Comparison of ENCODE assay signal across 8 cellular contexts in genomic region chr10:61867374-61867773, GRCh38. TPM values are rescaled to one million over a fixed set of nuclear protein-coding genes. Genes with fewer than 3 reads are reported as not detected.
A peak's percentile ranks its signal among the peaks of the same experiment; 100 is the strongest.
DNase-seq lines count a peak whose midpoint lies in the region; ATAC-seq, FAIRE-seq and TF ChIP-seq lines count a peak whose summit lies in the region.
"Not testable (repeated sequence)": the region's sequence is repeated elsewhere in the genome, so short reads cannot be mapped to it uniquely, and the experiment has no call there.

No MANE protein-coding gene starts in this region.

- not testable (repeated sequence) for H3K27ac ChIP-seq in CD4-positive, CD25-positive, alpha-beta regulatory T cell (ENCODE audit: insufficient read depth, low read length, poor library complexity, severe bottlenecking); GM12878 (ENCODE audit: control insufficient read depth, insufficient read depth)
- H3K27ac ChIP-seq in esophagus (ENCODE audit: low read depth in 2 of 2, low read length in 1 of 2) (peak overlapping the region in 1 of 2 donors; percentile 41), suprapubic skin (peak overlapping the region; percentile 4)

- SMC1A ChIA-PET in GM12878 (lab: Charles Lee; ENCODE audit: uncharacterized antibody, unreplicated experiment): interaction anchor here (1.0 to 1.2 kb wide), 2 partner anchors 22 to 35 kb away, joined by 3 read pairs; partner anchors contain the start of gene ARID5B

- not testable (repeated sequence) for H3K27me3 Mint-ChIP-seq in CD4-positive, CD25-positive, alpha-beta regulatory T cell; T-helper 1 cell treated with Interleukin-12 subunit alpha and Interleukin-12 subunit beta and Interleukin-4 antibody, amounts not matched to agents 30 μg/mL and 1 μg/mL, for 36 hours (ENCODE audit: low read depth); activated T-cell treated with anti-CD3 and anti-CD28 coated beads, Interleukin-2, amount 50 U/mL, for 72 hours (ENCODE audit: low read depth)

- not testable (repeated sequence) for TF ChIP-seq EP300 in GM12878 (IDR thresholded peaks at IDR 0.05; ENCODE audit: borderline replicate concordance in 1 of 2, control insufficient read depth in 1 of 2, low read depth in 2 of 2, low read length in 2 of 2); suprapubic skin (IDR thresholded peaks at IDR 0.05)

- peak overlapping the region; percentile 49 to 87 (median 80) for H3K4me3 Mint-ChIP-seq in CD4-positive, CD25-positive, alpha-beta regulatory T cell
- peak overlapping the region; percentile 31 for H3K4me3 Mint-ChIP-seq in T-helper 1 cell treated with Interleukin-12 subunit alpha and Interleukin-12 subunit beta and Interleukin-4 antibody, amounts not matched to agents 30 μg/mL and 1 μg/mL, for 36 hours
- H3K4me3 Mint-ChIP-seq in activated T-cell treated with anti-CD3 and anti-CD28 coated beads, Interleukin-2, amount 50 U/mL, for 72 hours: peak overlapping the region; percentile 68 to 82

- in situ Hi-C loops in GM12878 (cut with MboI): not testable (repeated sequence)

- POLR2A ChIA-PET in GM12878 (lab: Charles Lee): not testable (repeated sequence)

- not testable (repeated sequence) for FAIRE-seq in GM12878 (lab: Jason Lieb, UNC)

- H3K9me3 ChIP-seq in CD4-positive, CD25-positive, alpha-beta regulatory T cell (ENCODE audit: control insufficient read depth in 2 of 2, low read length in 2 of 2); GM12878 (replicated peaks; ENCODE audit: control insufficient read depth, insufficient read depth, low read length); esophagus (ENCODE audit: control insufficient read depth in 2 of 2, insufficient read depth in 1 of 2, low read depth in 1 of 2, low read length in 1 of 2); suprapubic skin: not testable (repeated sequence)

- TF ChIP-seq CTCF in GM12878 (IDR thresholded peaks at IDR 0.05 in 2 of 3, conservative IDR thresholded peaks at IDR 0.05 in 1 of 3; ENCODE audit: control insufficient read depth in 2 of 3, extremely low read depth in 1 of 3, insufficient read depth in 1 of 3, low read depth in 3 of 3, low read length in 3 of 3); lower leg skin (IDR thresholded peaks at IDR 0.05); suprapubic skin (IDR thresholded peaks at IDR 0.05): not testable (repeated sequence)

- H3K36me3 Mint-ChIP-seq in CD4-positive, CD25-positive, alpha-beta regulatory T cell; T-helper 1 cell treated with Interleukin-12 subunit alpha and Interleukin-12 subunit beta and Interleukin-4 antibody, amounts not matched to agents 30 μg/mL and 1 μg/mL, for 36 hours (ENCODE audit: low read depth); activated T-cell treated with anti-CD3 and anti-CD28 coated beads, Interleukin-2, amount 50 U/mL, for 72 hours (ENCODE audit: insufficient read depth in 2 of 2): not testable (repeated sequence)

- H3K9ac ChIP-seq in GM12878 (ENCODE audit: control insufficient read depth, insufficient read depth, low read length): not testable (repeated sequence)

- peak overlapping the region; percentile 72 for H3K4me3 ChIP-seq in CD4-positive, CD25-positive, alpha-beta regulatory T cell (ENCODE audit: low read depth, low read length)
- H3K4me3 ChIP-seq in GM12878 (0 out of 2 replicates have a peak overlapping the region, but pooled peaks have one; percentile 31), esophagus (ENCODE audit: low read depth in 1 of 2, low read length in 2 of 2) (peak overlapping the region; percentile 12 to 21), lower leg skin (ENCODE audit: low read depth, poor library complexity, severe bottlenecking) (peak overlapping the region; percentile 7), suprapubic skin (peak overlapping the region; percentile 52)

- H2AFZ ChIP-seq in GM12878 (ENCODE audit: control insufficient read depth, low read depth, low read length): peak overlapping the region; percentile 50

- peak overlapping the region; percentile 75 for H3K4me2 ChIP-seq in GM12878 (ENCODE audit: control insufficient read depth, insufficient read depth)

- peak in 1 of 3 donors; percentile 43 for DNase-seq in CD4-positive, CD25-positive, alpha-beta regulatory T cell
- DNase-seq in activated T-cell treated with anti-CD3 and anti-CD28 coated beads, Interleukin-2, amount 50 U/mL, for 72 hours: peak in 1 of 2 donors; percentile 10
- DNase-seq in GM12878 (ENCODE audit: low read depth, low spot score); lower leg skin (ENCODE audit: low spot score in 2 of 2); suprapubic skin (ENCODE audit: low spot score in 2 of 2): not testable (repeated sequence)
- DNase-seq in retina: peak; percentile 48

- H3K79me2 ChIP-seq in GM12878 (ENCODE audit: control insufficient read depth, insufficient read depth, low read length): not testable (repeated sequence)

- not testable (repeated sequence) for H3K27me3 ChIP-seq in CD4-positive, CD25-positive, alpha-beta regulatory T cell (ENCODE audit: control insufficient read depth, insufficient read depth, low read length); GM12878 (replicated peaks in 1 of 2; ENCODE audit: control insufficient read depth in 2 of 2, insufficient read depth in 2 of 2, low read length in 1 of 2); esophagus (ENCODE audit: control insufficient read depth in 1 of 2, insufficient read depth in 2 of 2, low read length in 2 of 2); suprapubic skin

- peak overlapping the region; percentile 38 to 67 (median 60) for H3K27ac Mint-ChIP-seq in CD4-positive, CD25-positive, alpha-beta regulatory T cell
- H3K27ac Mint-ChIP-seq in T-helper 1 cell treated with Interleukin-12 subunit alpha and Interleukin-12 subunit beta and Interleukin-4 antibody, amounts not matched to agents 30 μg/mL and 1 μg/mL, for 36 hours; activated T-cell treated with anti-CD3 and anti-CD28 coated beads, Interleukin-2, amount 50 U/mL, for 72 hours: not testable (repeated sequence)

- 6% methylated on average over 22 of the region's 22 CpGs for WGBS in GM12878 (ENCODE audit: insufficient coverage, insufficient replicate concordance, low lambda C conversion rate, missing lambda C conversion rate)
- WGBS in esophagus, 2 donors: 61 to 63% methylated on average over 17 to 22 of the region's 22 CpGs
- WGBS in lower leg skin, 2 donors: 48 to 60% methylated on average over 8 to 10 of the region's 22 CpGs
- 39% methylated on average over 7 of the region's 22 CpGs for WGBS in suprapubic skin

- H3K36me3 ChIP-seq in CD4-positive, CD25-positive, alpha-beta regulatory T cell (ENCODE audit: control insufficient read depth, insufficient read depth, low read length); GM12878 (ENCODE audit: control insufficient read depth in 2 of 2, insufficient read depth in 2 of 2, low read length in 1 of 2); esophagus (ENCODE audit: control insufficient read depth in 2 of 2, insufficient read depth in 2 of 2, low read length in 1 of 2); suprapubic skin: not testable (repeated sequence)

- RAD21 ChIA-PET in GM12878 (lab: Charles Lee; ENCODE audit: unreplicated experiment): not testable (repeated sequence)

- CTCF ChIA-PET in GM12878 (lab: Yijun Ruan, JAX): interaction anchor here (0.5 kb wide), 1 partner anchor 1535 kb away, joined by 3 read pairs; no protein-coding TSS in a partner anchor

- H3K4me1 Mint-ChIP-seq in CD4-positive, CD25-positive, alpha-beta regulatory T cell; T-helper 1 cell treated with Interleukin-12 subunit alpha and Interleukin-12 subunit beta and Interleukin-4 antibody, amounts not matched to agents 30 μg/mL and 1 μg/mL, for 36 hours (ENCODE audit: low read depth): not testable (repeated sequence)
- peaks cover 12% of the 10 kb centered on the region for H3K4me1 Mint-ChIP-seq in activated T-cell treated with anti-CD3 and anti-CD28 coated beads, Interleukin-2, amount 50 U/mL, for 72 hours (ENCODE audit: low read depth)

- not testable (repeated sequence) for H4K20me1 ChIP-seq in GM12878 (ENCODE audit: control insufficient read depth, insufficient read depth)

- intact Hi-C loops in GM12878 (cut with micrococcal nuclease; ENCODE audit: unreplicated experiment); lower leg skin (cut with DNase I; ENCODE audit: low total_unique reads): not testable (repeated sequence)

- not testable (repeated sequence) for TF ChIP-seq POLR2A in GM12878 (IDR thresholded peaks at IDR 0.05; ENCODE audit: low read depth, low read length); lower leg skin (IDR thresholded peaks at IDR 0.05); suprapubic skin (IDR thresholded peaks at IDR 0.05)

- ATAC-seq in CD4-positive, CD25-positive, alpha-beta regulatory T cell (ENCODE audit: low read depth in 2 of 2); activated T-cell treated with anti-CD3 and anti-CD28 coated beads, Interleukin-2, amount 50 U/mL, for 72 hours (replicated peaks in 1 of 2); GM12878: not testable (repeated sequence)

- not testable (repeated sequence) for BruUV-seq in GM12878 (replicated peaks; lab: Mats Ljungman, UMichigan)

- not testable (repeated sequence) for H3K9me3 Mint-ChIP-seq in CD4-positive, CD25-positive, alpha-beta regulatory T cell; T-helper 1 cell treated with Interleukin-12 subunit alpha and Interleukin-12 subunit beta and Interleukin-4 antibody, amounts not matched to agents 30 μg/mL and 1 μg/mL, for 36 hours; activated T-cell treated with anti-CD3 and anti-CD28 coated beads, Interleukin-2, amount 50 U/mL, for 72 hours

- not testable (repeated sequence) for H3K4me1 ChIP-seq in CD4-positive, CD25-positive, alpha-beta regulatory T cell (ENCODE audit: control insufficient read depth, insufficient read depth, low read length, poor library complexity, severe bottlenecking); GM12878 (ENCODE audit: control insufficient read depth, insufficient read depth, low read length); esophagus (ENCODE audit: control insufficient read depth in 2 of 2, insufficient read depth in 2 of 2, low read length in 1 of 2); suprapubic skin

- not testable (repeated sequence) for TF ChIP-seq RAD21 in GM12878 (IDR thresholded peaks at IDR 0.05; ENCODE audit: insufficient read depth, low read depth, low read length)

RNA-seq across cellular contexts. Expression of gene ARID5B, which starts 34.1 kb away (rescaled TPM):
- 169 TPM for total RNA-seq in CD4-positive, CD25-positive, alpha-beta regulatory T cell
- polyA plus RNA-seq in CD4-positive, CD25-positive, alpha-beta regulatory T cell: 10 to 100 TPM; 58.1 to 67.2 (median 62.5) TPM
- 100 to 1,000 TPM in 1 of 2 donors, 10 to 100 TPM in 1; 74.4 to 113 TPM for total RNA-seq in activated T-cell treated with anti-CD3 and anti-CD28 coated beads, Interleukin-2, amount 50 U/mL, for 72 hours
- total RNA-seq in GM12878 (2013; cell fraction: nucleolus; rRNA removed): 7.5 and 9.3 TPM in 2 replicates
- total RNA-seq in GM12878 (2014; rRNA removed): 5.8 and 6.9 TPM in 2 replicates
- total RNA-seq in GM12878 (2014; rRNA removed; fragmentation: Illumina TruSeq; extraction: Trizol): 6.4 and 7.1 TPM in 2 replicates
- total RNA-seq in GM12878 (2021): 7.4 and 7.5 TPM in 2 replicates
- 6.7 TPM for polyA plus RNA-seq in GM12878 (2011; ENCODE audit: low read depth)
- 2.4 and 2.8 TPM in 2 replicates for polyA plus RNA-seq in GM12878 (2011; rRNA removed)
- polyA plus RNA-seq in GM12878 (2011; cell fraction: cytosol; rRNA removed): 2.0 and 2.3 TPM in 2 replicates
- 3.7 and 5.0 TPM in 2 replicates for polyA plus RNA-seq in GM12878 (2011; cell fraction: nucleus; rRNA removed)
- polyA plus RNA-seq in GM12878 (2012): 11.6 and 12.8 TPM in 2 replicates
- polyA plus RNA-seq in GM12878 (2014; fragmentation: Illumina TruSeq; extraction: Trizol): 3.7 and 4.1 TPM in 2 replicates
- polyA plus RNA-seq in GM12878 (2014; fragmentation: Nextera tagmentation; extraction: Ambion mirVana): 1 to 10 TPM; 3.4 to 8.5 TPM
- polyA plus RNA-seq in GM12878 (2014; rRNA removed): 2.7 and 3.2 TPM in 2 replicates
- 1 to 10 TPM; 6.7 to 7.1 TPM for polyA plus RNA-seq in GM12878 (2016; fragmentation: Nextera tagmentation; extraction: Ambion mirVana)
- 14.8 and 17.5 TPM in 2 replicates for polyA minus RNA-seq in GM12878 (2011; rRNA and poly(A)+ RNA removed)
- polyA minus RNA-seq in GM12878 (2011; cell fraction: cytosol; rRNA and poly(A)+ RNA removed): 2.5 and 3.7 TPM in 2 replicates
- 16.8 and 33.0 TPM in 2 replicates for polyA minus RNA-seq in GM12878 (2011; cell fraction: nucleus; rRNA and poly(A)+ RNA removed)
- 1 to 10 TPM; 6.7 to 7.7 TPM for polyA plus RNA-seq in esophagus
- 100 to 1,000 TPM in 1 of 4 donors, 10 to 100 TPM in 3; 47.2 to 127 (median 62.8) TPM for total RNA-seq in lower leg skin
- total RNA-seq in suprapubic skin: 10 to 100 TPM; 45.4 to 75.2 (median 71.9) TPM

Comparison
In these comparisons a context has a peak if more than half of its experiments do, and no peak if none do; other contexts are left out.
1. H3K4me3 ChIP-seq: peak in every context shown above with its lines; median percentile 72 in CD4-positive, CD25-positive, alpha-beta regulatory T cell; 52 in suprapubic skin; 31 in GM12878; 16 in esophagus; 7 in lower leg skin.
2. RNA of gene ARID5B, which starts 34.1 kb away (total RNA-seq): 169 TPM in CD4-positive, CD25-positive, alpha-beta regulatory T cell (single experiment), 74.4 to 113 TPM in activated T-cell treated with anti-CD3 and anti-CD28 coated beads, Interleukin-2, amount 50 U/mL, for 72 hours, 47.2 to 127 TPM in lower leg skin and 45.4 to 75.2 TPM in suprapubic skin; 5.8 to 9.3 TPM in GM12878; every median in the first group is over 4 times any median in the second.
3. Peak in every context shown above with its lines, with median percentiles within 50 percentile points of each other: H3K4me3 Mint-ChIP-seq.